Comparison of ENCODE assay signal across 8 cellular contexts in genomic region chr1:153534226-153534932, GRCh38. TPM values are rescaled to one million over a fixed set of nuclear protein-coding genes. Genes with fewer than 3 reads are reported as not detected.
DNase-seq lines count a peak whose midpoint lies in the region; FAIRE-seq and TF ChIP-seq lines count a peak whose summit lies in the region.

No MANE protein-coding gene starts in this region.

- H3K9me3 ChIP-seq in adipocyte (ENCODE audit: control insufficient read depth, low read length) (no peaks in the 10 kb centered on the region), keratinocyte (ENCODE audit: control insufficient read depth, low read depth, low read length) (no peaks in the 10 kb centered on the region), suprapubic skin (no peaks in the 10 kb centered on the region)

- H4K20me1 ChIP-seq in keratinocyte (ENCODE audit: control insufficient read depth, extremely low read depth, insufficient read depth, low read length) = peaks cover 8% of the 10 kb centered on the region

- peaks cover 16% of the 10 kb centered on the region for H3K79me2 ChIP-seq in keratinocyte (ENCODE audit: control insufficient read depth, insufficient read depth, low read length)

- no peaks in the 10 kb centered on the region for H3K27me3 ChIP-seq in adipocyte (replicated peaks; ENCODE audit: control insufficient read depth, insufficient read depth, low read length)
- no peaks in the 10 kb centered on the region for H3K27me3 ChIP-seq in keratinocyte (ENCODE audit: control insufficient read depth, extremely low read depth, insufficient read depth, low read length)
- no peaks in the 10 kb centered on the region for H3K27me3 ChIP-seq in suprapubic skin

- peak overlapping the region; percentile 99 for H3K9ac ChIP-seq in adipocyte (ENCODE audit: low read length)
- peak overlapping the region; percentile 99 for H3K9ac ChIP-seq in keratinocyte (ENCODE audit: control insufficient read depth, extremely low read depth, insufficient read depth, low read length)

- DNase-seq in DMS53 (lab: John Stamatoyannopoulos, UW) (peak; percentile 43), DMS53 treated with DMSO at 0.1 percent for 48 hours (lab: John Stamatoyannopoulos, UW; ENCODE audit: unreplicated experiment) (no peak), adipocyte (ENCODE audit: low read depth) (peak; percentile 57), keratinocyte (ENCODE audit: low read depth, low spot score) (no peak), suprapubic skin (ENCODE audit: low spot score in 2 of 2) (peak in 1 of 2 donors; percentile 77), HPDE6-E6E7 (ENCODE audit: extremely low spot score) (no peak), NCI-H510A (lab: John Stamatoyannopoulos, UW) (no peak), AG08395 (ENCODE audit: low spot score) (no peak)

- 22% methylated on average over 7 of the region's 7 CpGs for WGBS in suprapubic skin

- peak; percentile 9 for FAIRE-seq in keratinocyte (lab: Jason Lieb, UNC)

- H2AFZ ChIP-seq in keratinocyte (ENCODE audit: control insufficient read depth, low read length) = no peak overlapping the region

- no peak for TF ChIP-seq POLR2A in suprapubic skin (IDR thresholded peaks at IDR 0.05)

- peak overlapping the region; percentile 92 for H3K4me3 ChIP-seq in adipocyte (ENCODE audit: low read length)
- peak overlapping the region; percentile 64 to 100 (median 95) for H3K4me3 ChIP-seq in keratinocyte (ENCODE audit: control insufficient read depth in 2 of 3, extremely low read depth in 1 of 3, insufficient read depth in 2 of 3, low read depth in 1 of 3, low read length in 3 of 3)
- peak overlapping the region; percentile 80 for H3K4me3 ChIP-seq in suprapubic skin

- no peaks in the 10 kb centered on the region for H3K9me1 ChIP-seq in keratinocyte (ENCODE audit: control insufficient read depth, extremely low read depth, insufficient read depth, low read length)

- dilution Hi-C loops in keratinocyte (cut with MboI; ENCODE audit: extremely low pct_ligation_motif_present, low sequenced_read_pairs) = no loop called here

- H3K27ac ChIP-seq in keratinocyte (ENCODE audit: control insufficient read depth, insufficient read depth, low read length) (peak overlapping the region; percentile 99), suprapubic skin (peak overlapping the region; percentile 99)

- peaks cover 32% of the 10 kb centered on the region for H3K4me1 ChIP-seq in adipocyte (ENCODE audit: control insufficient read depth, insufficient read depth, low read length)
- H3K4me1 ChIP-seq in keratinocyte (ENCODE audit: control insufficient read depth, extremely low read depth, insufficient read depth, low read length) = peaks cover 60% of the 10 kb centered on the region
- H3K4me1 ChIP-seq in suprapubic skin = peaks cover 71% of the 10 kb centered on the region

- TF ChIP-seq CTCF in keratinocyte (optimal IDR thresholded peaks at IDR 0.05 in 1 of 3, IDR thresholded peaks at IDR 0.05 in 1 of 3, conservative IDR thresholded peaks at IDR 0.05 in 1 of 3; ENCODE audit: extremely low read depth in 1 of 3, insufficient read depth in 2 of 3, low read length in 3 of 3) = no peak
- no peak for TF ChIP-seq CTCF in suprapubic skin (IDR thresholded peaks at IDR 0.05)

- no peak for TF ChIP-seq EP300 in suprapubic skin (IDR thresholded peaks at IDR 0.05)

- H3K4me2 ChIP-seq in keratinocyte (ENCODE audit: control insufficient read depth, extremely low read depth, insufficient read depth, low read depth, low read length) = peak overlapping the region; percentile 100

- peaks cover 11% of the 10 kb centered on the region for H3K36me3 ChIP-seq in adipocyte (ENCODE audit: control insufficient read depth, insufficient read depth, low read length, severe bottlenecking)
- peaks cover 2 to 15% of the 10 kb centered on the region in 2 experiments for H3K36me3 ChIP-seq in keratinocyte (ENCODE audit: control insufficient read depth in 2 of 2, extremely low read depth in 1 of 2, insufficient read depth in 2 of 2, low read length in 2 of 2)
- no peaks in the 10 kb centered on the region for H3K36me3 ChIP-seq in suprapubic skin

RNA-seq across cellular contexts. Expression of gene S100A6, which starts 1.4 kb away (rescaled TPM):
- polyA plus RNA-seq in keratinocyte = 1,608 to 5,801 TPM (median 2,598 TPM) in 3 replicates
- 9,460 TPM for polyA plus RNA-seq in keratinocyte (2011; ENCODE audit: low read depth)
- 2,886 and 4,097 TPM in 2 replicates for polyA plus RNA-seq in keratinocyte (2011; cell fraction: cytosol; rRNA removed)
- polyA plus RNA-seq in keratinocyte (2011; cell fraction: nucleus; rRNA removed) = 986 and 1,204 TPM in 2 replicates
- polyA plus RNA-seq in keratinocyte (2012; ENCODE audit: low replicate concordance) = 5,777 and 7,954 TPM in 2 replicates
- polyA minus RNA-seq in keratinocyte = 688 to 4,480 TPM (median 1,878 TPM) in 3 replicates
- 8,278 TPM for polyA minus RNA-seq in keratinocyte (2011; cell fraction: cytosol; rRNA and poly(A)+ RNA removed)
- polyA minus RNA-seq in keratinocyte (2011; cell fraction: nucleus; rRNA and poly(A)+ RNA removed) = 423 and 447 TPM in 2 replicates
- 100 to 1,000 TPM; 135 to 264 (median 241) TPM for total RNA-seq in suprapubic skin

RNA-seq across cellular contexts. Expression of gene S100A5, which starts 6.4 kb away (rescaled TPM):
- polyA plus RNA-seq in keratinocyte = 0.20 to 0.76 TPM (median 0.24 TPM) in 3 replicates
- not detected for polyA plus RNA-seq in keratinocyte (2011; ENCODE audit: low read depth)
- 0.22 and 0.74 TPM in 2 replicates for polyA plus RNA-seq in keratinocyte (2011; cell fraction: cytosol; rRNA removed)
- not detected in 2 replicates for polyA plus RNA-seq in keratinocyte (2011; cell fraction: nucleus; rRNA removed)
- polyA plus RNA-seq in keratinocyte (2012; ENCODE audit: low replicate concordance) = 0.57 and 1.0 TPM in 2 replicates
- polyA minus RNA-seq in keratinocyte = not detected in 3 replicates
- polyA minus RNA-seq in keratinocyte (2011; cell fraction: cytosol; rRNA and poly(A)+ RNA removed) = not detected
- polyA minus RNA-seq in keratinocyte (2011; cell fraction: nucleus; rRNA and poly(A)+ RNA removed) = not detected in 2 replicates
- not detected for total RNA-seq in suprapubic skin

RNA-seq across cellular contexts. Expression of gene S100A4, which starts 11.2 kb away (rescaled TPM):
- polyA plus RNA-seq in keratinocyte = 21.4 to 40.2 TPM (median 26.7 TPM) in 3 replicates
- polyA plus RNA-seq in keratinocyte (2011; ENCODE audit: low read depth) = 10.6 TPM
- 34.4 and 39.6 TPM in 2 replicates for polyA plus RNA-seq in keratinocyte (2011; cell fraction: cytosol; rRNA removed)
- polyA plus RNA-seq in keratinocyte (2011; cell fraction: nucleus; rRNA removed) = 24.4 and 25.2 TPM in 2 replicates
- 26.4 and 34.9 TPM in 2 replicates for polyA plus RNA-seq in keratinocyte (2012; ENCODE audit: low replicate concordance)
- polyA minus RNA-seq in keratinocyte = 6.5 to 13.9 TPM (median 6.6 TPM) in 3 replicates
- 12.3 TPM for polyA minus RNA-seq in keratinocyte (2011; cell fraction: cytosol; rRNA and poly(A)+ RNA removed)
- 4.0 and 9.2 TPM in 2 replicates for polyA minus RNA-seq in keratinocyte (2011; cell fraction: nucleus; rRNA and poly(A)+ RNA removed)
- 100 to 1,000 TPM in 3 of 4 donors, 10 to 100 TPM in 1; 89.3 to 229 (median 175) TPM for total RNA-seq in suprapubic skin

RNA-seq across cellular contexts. Expression of gene S100A3, which starts 14.7 kb away (rescaled TPM):
- polyA plus RNA-seq in keratinocyte = 12.6 to 24.0 TPM (median 15.1 TPM) in 3 replicates
- polyA plus RNA-seq in keratinocyte (2011; ENCODE audit: low read depth) = 1.9 TPM
- polyA plus RNA-seq in keratinocyte (2011; cell fraction: cytosol; rRNA removed) = 10.1 and 13.0 TPM in 2 replicates
- polyA plus RNA-seq in keratinocyte (2011; cell fraction: nucleus; rRNA removed) = 47.3 and 67.5 TPM in 2 replicates
- polyA plus RNA-seq in keratinocyte (2012; ENCODE audit: low replicate concordance) = 5.7 and 8.9 TPM in 2 replicates
- 11.7 to 24.9 TPM (median 20.5 TPM) in 3 replicates for polyA minus RNA-seq in keratinocyte
- polyA minus RNA-seq in keratinocyte (2011; cell fraction: cytosol; rRNA and poly(A)+ RNA removed) = 8.2 TPM
- 4.5 and 6.0 TPM in 2 replicates for polyA minus RNA-seq in keratinocyte (2011; cell fraction: nucleus; rRNA and poly(A)+ RNA removed)
- 100 to 1,000 TPM in 1 of 4 donors, 10 to 100 TPM in 2, not detected in 1; 42.6 to 342 (median 88.0) TPM for total RNA-seq in suprapubic skin

RNA-seq across cellular contexts. Expression of gene S100A2, which starts 31.3 kb away (rescaled TPM):
- polyA plus RNA-seq in keratinocyte = 10,013 to 12,757 TPM (median 12,412 TPM) in 3 replicates
- polyA plus RNA-seq in keratinocyte (2011; ENCODE audit: low read depth) = 458 TPM
- polyA plus RNA-seq in keratinocyte (2011; cell fraction: cytosol; rRNA removed) = 13,371 and 15,299 TPM in 2 replicates
- polyA plus RNA-seq in keratinocyte (2011; cell fraction: nucleus; rRNA removed) = 5,726 and 5,807 TPM in 2 replicates
- polyA plus RNA-seq in keratinocyte (2012; ENCODE audit: low replicate concordance) = 4,632 and 22,100 TPM in 2 replicates
- 1,263 to 3,266 TPM (median 2,756 TPM) in 3 replicates for polyA minus RNA-seq in keratinocyte
- 8,282 TPM for polyA minus RNA-seq in keratinocyte (2011; cell fraction: cytosol; rRNA and poly(A)+ RNA removed)
- 436 and 624 TPM in 2 replicates for polyA minus RNA-seq in keratinocyte (2011; cell fraction: nucleus; rRNA and poly(A)+ RNA removed)
- 100 to 1,000 TPM; 127 to 519 (median 267) TPM for total RNA-seq in suprapubic skin

Comparison
In these comparisons a context has a peak if more than half of its experiments do, and no peak if none do; other contexts are left out.
1. DNase-seq: peak in DMS53 (single experiment) and adipocyte (single experiment); none in DMS53 treated with DMSO at 0.1 percent for 48 hours (single experiment), keratinocyte (single experiment), HPDE6-E6E7 (single experiment), NCI-H510A (single experiment) and AG08395 (single experiment).
2. Peak in every context shown above with its lines, with median percentiles within 50 percentile points of each other: H3K4me3 ChIP-seq.